ENCODE assay signal across 24 cellular contexts in the genomic region with DNA sequence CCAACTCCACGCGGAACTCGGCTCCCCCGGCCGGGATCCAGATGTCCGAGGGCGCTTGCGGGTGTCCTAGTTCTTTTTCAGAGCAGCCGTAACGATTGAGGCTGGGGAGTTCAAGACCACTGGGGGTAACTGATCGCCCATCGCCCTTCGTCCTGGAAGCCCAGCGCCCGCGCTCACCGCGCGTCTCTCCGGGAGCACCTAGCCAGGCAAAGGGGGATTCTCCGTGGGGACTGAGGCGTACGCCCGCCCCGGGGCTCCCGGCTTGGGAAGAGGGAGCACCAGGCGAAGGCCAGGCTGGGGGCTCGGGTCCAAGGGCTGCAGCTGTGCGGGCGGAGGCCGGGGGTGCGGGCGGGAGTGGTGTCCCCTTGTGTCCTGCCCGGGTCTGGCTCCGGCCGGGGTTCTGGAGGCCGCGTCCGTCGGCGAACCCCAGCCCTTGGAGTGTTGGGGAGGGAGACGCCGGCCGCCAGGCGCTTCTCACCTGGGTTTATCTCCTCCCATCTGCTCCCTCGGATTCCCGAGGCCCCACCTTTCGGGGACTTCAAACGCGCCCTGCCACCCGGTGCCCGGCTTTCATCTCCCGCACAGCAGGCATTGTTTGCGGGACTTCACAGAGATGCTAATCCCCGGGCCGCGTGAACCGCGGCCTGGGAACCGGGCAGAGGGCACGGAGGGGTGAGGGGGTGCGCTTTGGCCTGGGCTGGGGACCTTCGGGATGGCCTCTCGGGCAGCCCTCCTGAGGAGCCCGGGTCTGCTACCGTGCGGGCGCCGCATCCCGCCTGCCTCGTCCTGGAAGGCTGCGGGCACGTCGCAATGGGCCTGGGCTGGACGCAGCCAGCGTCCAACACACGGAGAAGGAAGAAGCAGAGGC. TPM values are rescaled to one million over a fixed set of nuclear protein-coding genes. Genes with fewer than 3 reads are reported as not detected.
A peak's percentile ranks its signal among the peaks of the same experiment; 100 is the strongest.
DNase-seq lines count a peak whose midpoint lies in the region; ATAC-seq and TF ChIP-seq lines count a peak whose summit lies in the region.
"Had no signal": no experiment of that assay in that cellular context is flagged by ENCODE, and none has a peak within 500 bp of the region (broad histone marks: within the 10 kb centered on the region; RNA-seq: fewer than 3 reads in every experiment).

No MANE protein-coding gene starts in this region.

- DNase-seq in ELF-1 (ENCODE audit: low read depth, low spot score), result peak; percentile 44
- DNase-seq in osteocyte (ENCODE audit: extremely low spot score, unreplicated experiment), result no peak
- DNase-seq in NCI-H526 treated with DMSO at 0.1 percent for 48 hours (lab: John Stamatoyannopoulos, UW), result no peak
- DNase-seq in activated effector memory CD4-positive, alpha-beta T cell treated with anti-CD3 and anti-CD28 coated beads, Interleukin-2, amount 50 U/mL, for 16 hours, result no peak
- no peak for DNase-seq in naive thymus-derived CD4-positive, alpha-beta T cell
- DNase-seq in NCI-H2029 treated with DMSO at 0.1 percent for 48 hours (lab: John Stamatoyannopoulos, UW), result no peak
- DNase-seq: activated CD4-positive, alpha-beta T cell treated with anti-CD3 and anti-CD28 coated beads for 4 hours; CD8-positive, alpha-beta T cell; effector CD8-positive, alpha-beta T cell; esophagus squamous epithelium; NCI-H1092 treated with DMSO at 0.1 percent for 48 hours; ovary; stimulated activated CD4-positive, alpha-beta T cell treated with anti-CD3 and anti-CD28 coated beads, Interleukin-2, amount 100 ng/mL, for 48 hours; stimulated activated naive CD8-positive, alpha-beta T cell treated with anti-CD3 and anti-CD28 coated beads, Interleukin-15, amount 100 ng/mL, for 72 hours had no signal

- peaks cover 98% of the 10 kb centered on the region for H3K27me3 ChIP-seq in HUES64 (ENCODE audit: insufficient read depth, low read length)
- H3K27me3 ChIP-seq in iPS-15b (ENCODE audit: control insufficient read depth, insufficient read depth, low read length), result peaks cover 88% of the 10 kb centered on the region
- peaks cover 0 to 12% of the 10 kb centered on the region in 2 donors for H3K27me3 ChIP-seq in naive thymus-derived CD4-positive, alpha-beta T cell (ENCODE audit: control insufficient read depth in 2 of 2, insufficient read depth in 2 of 2, low read length in 2 of 2)

- no peaks in the 10 kb centered on the region for H3K27me3 Mint-ChIP-seq in osteocyte (ENCODE audit: unreplicated experiment)
- H3K27me3 Mint-ChIP-seq in naive thymus-derived CD4-positive, alpha-beta T cell, result peaks cover 64 to 80% (median 68%) of the 10 kb centered on the region in 5 donors

- no peak overlapping the region for H3K9ac ChIP-seq in HUES64 (ENCODE audit: low read depth, low read length)
- H3K9ac ChIP-seq in iPS-15b (ENCODE audit: low read depth, low read length), result no peak overlapping the region

- WGBS in HUES64, result 2% methylated on average over 77 of the region's 77 CpGs

- H3K4me1 Mint-ChIP-seq in osteocyte (ENCODE audit: unreplicated experiment), result peaks cover 79% of the 10 kb centered on the region
- H3K4me1 Mint-ChIP-seq in naive thymus-derived CD4-positive, alpha-beta T cell, result peaks cover 0 to 21% (median 7%) of the 10 kb centered on the region in 7 donors

- CTCF ChIA-PET in naive thymus-derived CD4-positive, alpha-beta T cell (lab: Charles Lee), result no interaction called here

- no peaks in the 10 kb centered on the region for H3K36me3 Mint-ChIP-seq in osteocyte (ENCODE audit: unreplicated experiment)
- H3K36me3 Mint-ChIP-seq in naive thymus-derived CD4-positive, alpha-beta T cell, result peaks cover 0 to 7% (median 0%) of the 10 kb centered on the region in 5 donors
- H3K36me3 Mint-ChIP-seq: activated naive CD8-positive, alpha-beta T cell; CD8-positive, alpha-beta T cell; type B pancreatic cell had no signal

- H3K36me3 ChIP-seq in HUES64 (ENCODE audit: insufficient read depth, low read length), result no peaks in the 10 kb centered on the region
- H3K36me3 ChIP-seq in iPS-15b (ENCODE audit: control insufficient read depth, insufficient read depth, low read length), result no peaks in the 10 kb centered on the region
- H3K36me3 ChIP-seq in naive thymus-derived CD4-positive, alpha-beta T cell (ENCODE audit: control insufficient read depth in 2 of 3, insufficient read depth in 3 of 3, low read length in 3 of 3), result no peaks in the 10 kb centered on the region
- H3K36me3 ChIP-seq: esophagus squamous epithelium, ovary had no signal

- H3K9me3 ChIP-seq in HUES64 (ENCODE audit: insufficient read depth, low read depth, low read length) (no peaks in the 10 kb centered on the region), iPS-15b (ENCODE audit: control insufficient read depth, insufficient read depth, low read length) (no peaks in the 10 kb centered on the region)
- H3K9me3 ChIP-seq in naive thymus-derived CD4-positive, alpha-beta T cell (ENCODE audit: control insufficient read depth in 2 of 3, low read length in 3 of 3), result no peaks in the 10 kb centered on the region
- H3K9me3 ChIP-seq: esophagus squamous epithelium, ovary had no signal

- peak overlapping the region; percentile 34; the same call in 1 of the 2 replicates for H3K27ac ChIP-seq in HUES64 (ENCODE audit: low read depth, low read length)
- H3K27ac ChIP-seq in naive thymus-derived CD4-positive, alpha-beta T cell (ENCODE audit: low read depth, low read length), result no peak overlapping the region
- H3K27ac ChIP-seq: esophagus squamous epithelium, ovary, skin epidermis had no signal

- intact Hi-C loops in naive thymus-derived CD4-positive, alpha-beta T cell (cut with micrococcal nuclease), result no loop called here

- no peak for ATAC-seq in naive thymus-derived CD4-positive, alpha-beta T cell
- ATAC-seq: CD8-positive, alpha-beta T cell; GM12878; HCT116; stimulated activated naive CD8-positive, alpha-beta T cell treated with anti-CD3 and anti-CD28 coated beads, Interleukin-15, amount 100 ng/mL, for 72 hours had no signal

- POLR2A ChIA-PET in naive thymus-derived CD4-positive, alpha-beta T cell (lab: Charles Lee), result no interaction called here

- no peaks in the 10 kb centered on the region for H3K9me3 Mint-ChIP-seq in osteocyte (ENCODE audit: unreplicated experiment)
- H3K9me3 Mint-ChIP-seq in naive thymus-derived CD4-positive, alpha-beta T cell, result peaks cover 0 to 6% (median 0%) of the 10 kb centered on the region in 11 donors
- H3K9me3 Mint-ChIP-seq: activated T-helper 1 cell treated with anti-CD3 and anti-CD28 coated beads, Interleukin-12 subunit alpha, Interleukin-12 subunit beta, Interleukin-2, Interleukin-4 antibody, amounts not matched to agents 30 ng/mL and 10 ng/mL and 1 ng/mL, durations not matched to agents 14 hours and 24 hours and 36 hours; CD8-positive, alpha-beta T cell; stimulated activated naive CD8-positive, alpha-beta T cell treated with anti-CD3 and anti-CD28 coated beads, Interleukin-15, amount 100 ng/mL, for 72 hours; type B pancreatic cell had no signal

- no peak for TF ChIP-seq CTCF in osteocyte (IDR thresholded peaks at IDR 0.05)

- H3K27ac Mint-ChIP-seq in osteocyte (ENCODE audit: unreplicated experiment), result peak overlapping the region; percentile 92
- no peak overlapping the region for H3K27ac Mint-ChIP-seq in naive thymus-derived CD4-positive, alpha-beta T cell
- H3K27ac Mint-ChIP-seq: activated naive CD8-positive, alpha-beta T cell; activated T-helper 1 cell treated with anti-CD3 and anti-CD28 coated beads, Interleukin-12 subunit alpha, Interleukin-12 subunit beta, Interleukin-2, Interleukin-4 antibody, amounts not matched to agents 30 ng/mL and 10 ng/mL and 1 ng/mL, durations not matched to agents 14 hours and 24 hours and 36 hours; CD8-positive, alpha-beta T cell; type B pancreatic cell had no signal

- H3K4me3 ChIP-seq in HUES64 (ENCODE audit: low read length) (peak overlapping the region; percentile 22), iPS-15b (ENCODE audit: low read depth, low read length) (peak overlapping the region; percentile 37)
- H3K4me3 ChIP-seq in naive thymus-derived CD4-positive, alpha-beta T cell (ENCODE audit: low read length), result no peak overlapping the region
- H3K4me3 ChIP-seq: esophagus squamous epithelium, GM12878, ovary, skin epidermis had no signal

- peaks cover 54% of the 10 kb centered on the region for H3K4me1 ChIP-seq in HUES64 (ENCODE audit: insufficient read depth, low read length)
- H3K4me1 ChIP-seq in iPS-15b (ENCODE audit: control insufficient read depth, insufficient read depth, low read length), result peaks cover 32% of the 10 kb centered on the region
- H3K4me1 ChIP-seq in naive thymus-derived CD4-positive, alpha-beta T cell (ENCODE audit: control insufficient read depth in 2 of 2, insufficient read depth in 2 of 2, low read length in 2 of 2), result no peaks in the 10 kb centered on the region

- peak overlapping the region; percentile 44 for H3K4me3 Mint-ChIP-seq in osteocyte (ENCODE audit: unreplicated experiment)
- H3K4me3 Mint-ChIP-seq in naive thymus-derived CD4-positive, alpha-beta T cell, result no peak overlapping the region
- H3K4me3 Mint-ChIP-seq: activated naive CD8-positive, alpha-beta T cell; activated T-helper 1 cell treated with anti-CD3 and anti-CD28 coated beads, Interleukin-12 subunit alpha, Interleukin-12 subunit beta, Interleukin-2, Interleukin-4 antibody, amounts not matched to agents 30 ng/mL and 10 ng/mL and 1 ng/mL, durations not matched to agents 14 hours and 24 hours and 36 hours; CD8-positive, alpha-beta T cell; stimulated activated naive CD8-positive, alpha-beta T cell treated with anti-CD3 and anti-CD28 coated beads, Interleukin-15, amount 100 ng/mL, for 72 hours had no signal

RNA-seq across cellular contexts. Expression of a gene that starts 4.9 kb away (rescaled TPM):
- polyA plus RNA-seq in HUES64 (2013, experiment 1 of 2), result 37.4 TPM
- polyA plus RNA-seq in HUES64 (2013, experiment 2 of 2), result 59.0 TPM
- 56.5 and 60.7 TPM in 2 replicates for total RNA-seq in osteocyte
- not detected for total RNA-seq in naive thymus-derived CD4-positive, alpha-beta T cell
- not detected for polyA plus RNA-seq in naive thymus-derived CD4-positive, alpha-beta T cell
- total RNA-seq: activated T-helper 1 cell treated with anti-CD3 and anti-CD28 coated beads, Interleukin-12 subunit alpha, Interleukin-12 subunit beta, Interleukin-2, Interleukin-4 antibody, amounts not matched to agents 30 ng/mL and 10 ng/mL and 1 ng/mL, durations not matched to agents 14 hours and 24 hours and 36 hours; CD8-positive, alpha-beta T cell; esophagus squamous epithelium; GM12878; liver; mucosa of gallbladder; ovary had no signal
- polyA plus RNA-seq: GM12878, liver, ovary had no signal

Comparison
In these comparisons a context has a peak if more than half of its experiments do, and no peak if none do; other contexts are left out.
1. RNA of a gene that starts 4.9 kb away (total RNA-seq): 56.5 to 60.7 TPM in osteocyte; not detected in naive thymus-derived CD4-positive, alpha-beta T cell; every median in the first group is over 10 times any median in the second.